In the genomic region with DNA sequence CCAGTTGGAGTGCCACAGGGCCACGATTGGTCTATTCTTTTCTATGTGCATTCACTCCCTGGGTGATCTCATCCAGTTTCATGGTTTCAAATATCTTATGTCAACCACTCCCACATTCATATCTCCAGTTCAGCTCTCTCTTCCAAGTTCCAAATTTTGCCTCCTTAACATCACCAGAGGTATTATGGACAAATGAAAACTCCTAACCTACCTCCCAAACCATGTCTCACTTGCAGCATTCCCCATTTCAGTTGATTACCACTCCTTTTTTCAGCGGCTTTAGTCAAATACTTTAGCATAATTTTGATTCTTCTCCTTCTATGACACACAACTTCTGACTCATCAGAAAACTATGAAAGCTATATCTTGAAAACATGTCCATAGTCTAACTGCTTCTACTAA, we compare ENCODE assay signal across 13 cellular contexts.
DNase-seq lines count a peak whose midpoint lies in the region; ATAC-seq, FAIRE-seq and TF ChIP-seq lines count a peak whose summit lies in the region.
"Had no signal": no experiment of that assay in that cellular context is flagged by ENCODE, and none has a peak within 500 bp of the region (broad histone marks: within the 10 kb centered on the region; RNA-seq: fewer than 3 reads in every experiment).

No MANE protein-coding gene starts in this region.

- H3K4me3 ChIP-seq in fibroblast of mammary gland (ENCODE audit: control insufficient read depth, low read depth, low read length) = no peak overlapping the region
- H3K4me3 ChIP-seq: left ventricle myocardium inferior, testis had no signal

- no peak for TF ChIP-seq CTCF in fibroblast of mammary gland (conservative IDR thresholded peaks at IDR 0.05; ENCODE audit: control insufficient read depth, insufficient read depth, low read depth, low read length)

- ATAC-seq in SK-N-SH treated with all-trans-retinoic acid at 6 μM for 48 hours = peak; percentile 71

- peak; percentile 7 for DNase-seq in DMS53 (lab: John Stamatoyannopoulos, UW)
- no peak for DNase-seq in DMS53 treated with DMSO at 0.1 percent for 48 hours (lab: John Stamatoyannopoulos, UW; ENCODE audit: unreplicated experiment)
- DNase-seq in fibroblast of mammary gland (ENCODE audit: low read depth) = peak; percentile 64
- peak; percentile 21 for DNase-seq in stromal cell of bone marrow (ENCODE audit: low read depth)
- no peak for DNase-seq in HK-2 (ENCODE audit: unreplicated experiment)
- no peak for DNase-seq in RCC 7860 (ENCODE audit: low spot score)
- no peak for DNase-seq in HuH-7.5 (ENCODE audit: low spot score)
- DNase-seq: activated CD4-positive, alpha-beta memory T cell treated with anti-CD3 and anti-CD28 coated beads, Interleukin-2, amount 10 ng/mL, durations not matched to agents 7 days and 5 days; activated naive CD4-positive, alpha-beta T cell; left ventricle myocardium inferior; NCI-H187 treated with DMSO at 0.1 percent for 48 hours; testis had no signal

- FAIRE-seq in RCC 7860 (lab: Jason Lieb, UNC) = no peak

TF ChIP-seq in SK-N-SH treated with all-trans-retinoic acid at 6 μM for 48 hours, 23 proteins besides CTCF, POLR2A, EP300 and RAD21:
- TF ChIP-seq, protein P1, sequence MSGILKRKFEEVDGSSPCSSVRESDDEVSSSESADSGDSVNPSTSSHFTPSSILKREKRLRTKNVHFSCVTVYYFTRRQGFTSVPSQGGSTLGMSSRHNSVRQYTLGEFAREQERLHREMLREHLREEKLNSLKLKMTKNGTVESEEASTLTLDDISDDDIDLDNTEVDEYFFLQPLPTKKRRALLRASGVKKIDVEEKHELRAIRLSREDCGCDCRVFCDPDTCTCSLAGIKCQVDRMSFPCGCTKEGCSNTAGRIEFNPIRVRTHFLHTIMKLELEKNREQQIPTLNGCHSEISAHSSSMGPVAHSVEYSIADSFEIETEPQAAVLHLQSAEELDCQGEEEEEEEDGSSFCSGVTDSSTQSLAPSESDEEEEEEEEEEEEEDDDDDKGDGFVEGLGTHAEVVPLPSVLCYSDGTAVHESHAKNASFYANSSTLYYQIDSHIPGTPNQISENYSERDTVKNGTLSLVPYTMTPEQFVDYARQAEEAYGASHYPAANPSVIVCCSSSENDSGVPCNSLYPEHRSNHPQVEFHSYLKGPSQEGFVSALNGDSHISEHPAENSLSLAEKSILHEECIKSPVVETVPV (CRISPR knock-in tag; IDR thresholded peaks at IDR 0.05) = no peak
- TF ChIP-seq ZFP3 (CRISPR knock-in tag; IDR thresholded peaks at IDR 0.05) = 0 out of 2 replicates have a peak, but pooled peaks have one; percentile 61

Comparison
In these comparisons a context has a peak if more than half of its experiments do, and no peak if none do; other contexts are left out.
1. DNase-seq: peak in DMS53 (single experiment), fibroblast of mammary gland (single experiment) and stromal cell of bone marrow (single experiment); none in DMS53 treated with DMSO at 0.1 percent for 48 hours (single experiment), HK-2 (single experiment), RCC 7860 (single experiment) and HuH-7.5 (single experiment).